ENCODE assay signal across 8 cellular contexts in genomic region chr16:89925596-89926079, GRCh38. TPM values are rescaled to one million over a fixed set of nuclear protein-coding genes. Genes with fewer than 3 reads are reported as not detected.
DNase-seq lines count a peak whose midpoint lies in the region; ATAC-seq and TF ChIP-seq lines count a peak whose summit lies in the region.

No MANE protein-coding gene starts in this region.

- H3K9me3 ChIP-seq in RWPE2 (ENCODE audit: severe bottlenecking) (no peaks in the 10 kb centered on the region), iPS DF 6.9 (ENCODE audit: control insufficient read depth, insufficient read depth, low read length) (no peaks in the 10 kb centered on the region)

- H3K4me3 ChIP-seq in RWPE2 (ENCODE audit: severe bottlenecking) (peak overlapping the region; percentile 33), iPS DF 6.9 (ENCODE audit: low read length) (peak overlapping the region; percentile 52; the same call in 1 of the 2 replicates)

- peak; percentile 53 for DNase-seq in activated CD8-positive, alpha-beta memory T cell treated with anti-CD3 and anti-CD28 coated beads, Interleukin-2, amount 50 U/mL, for 48 hours
- DNase-seq in activated CD8-positive, alpha-beta memory T cell treated with anti-CD3 and anti-CD28 coated beads, Interleukin-2, amount 50 U/mL, for 4 hours = no peak
- DNase-seq in RWPE2 (ENCODE audit: low spot score) (no peak), iPS DF 6.9 (ENCODE audit: low read depth, low spot score) (no peak), SKM-1 (lab: John Stamatoyannopoulos, UW; ENCODE audit: unreplicated experiment) (no peak), NCI-H1930 (lab: John Stamatoyannopoulos, UW) (no peak)
- no peak for DNase-seq in stimulated activated CD4-positive, alpha-beta T cell treated with anti-CD3 and anti-CD28 coated beads, Interleukin-2, amount 100 ng/mL, for 24 hours

- no peak for TF ChIP-seq CTCF in RWPE2 (IDR thresholded peaks at IDR 0.05; ENCODE audit: poor library complexity, severe bottlenecking)

- no CpG with 5 or more reads among the region's 42 CpGs for WGBS in iPS DF 6.9 (ENCODE audit: insufficient coverage, insufficient read length)

- peaks cover 10% of the 10 kb centered on the region for H3K4me1 ChIP-seq in RWPE2 (ENCODE audit: insufficient read depth, poor library complexity, severe bottlenecking)
- peaks cover 9% of the 10 kb centered on the region for H3K4me1 ChIP-seq in iPS DF 6.9 (ENCODE audit: control insufficient read depth, insufficient read depth, low read length)

- H3K27me3 ChIP-seq in RWPE2 (ENCODE audit: insufficient read depth, poor library complexity, severe bottlenecking) = no peaks in the 10 kb centered on the region
- no peaks in the 10 kb centered on the region for H3K27me3 ChIP-seq in iPS DF 6.9 (ENCODE audit: control insufficient read depth, insufficient read depth, low read length)

- H3K27ac ChIP-seq in RWPE2 (ENCODE audit: poor library complexity, severe bottlenecking) (no peak overlapping the region), iPS DF 6.9 (ENCODE audit: low read length) (no peak overlapping the region), temporal lobe (ENCODE audit: low read depth, low read length) (peak overlapping the region; percentile 17)

- H3K36me3 ChIP-seq in RWPE2 (ENCODE audit: low read depth) = peaks cover 9% of the 10 kb centered on the region; the same call in 1 of the 2 replicates
- no peaks in the 10 kb centered on the region for H3K36me3 ChIP-seq in iPS DF 6.9 (ENCODE audit: control insufficient read depth, insufficient read depth, low read length)

- ATAC-seq in RWPE2 (ENCODE audit: low read depth) = peak; percentile 0; the same call in 1 of the 3 replicates

RNA-seq across cellular contexts. Expression of gene TUBB3, which starts 2.5 kb away (rescaled TPM):
- total RNA-seq in temporal lobe = 1,889 TPM

RNA-seq across cellular contexts. Expression of gene MC1R, which starts 7.0 kb away (rescaled TPM):
- 2.7 TPM for total RNA-seq in temporal lobe

RNA-seq across cellular contexts. Expression of gene DEF8, which starts 22.9 kb away (rescaled TPM):
- 49.9 TPM for total RNA-seq in temporal lobe

RNA-seq across cellular contexts. Expression of gene TCF25, which starts 52.2 kb away (rescaled TPM):
- total RNA-seq in temporal lobe = 114 TPM
